In the genomic region with DNA sequence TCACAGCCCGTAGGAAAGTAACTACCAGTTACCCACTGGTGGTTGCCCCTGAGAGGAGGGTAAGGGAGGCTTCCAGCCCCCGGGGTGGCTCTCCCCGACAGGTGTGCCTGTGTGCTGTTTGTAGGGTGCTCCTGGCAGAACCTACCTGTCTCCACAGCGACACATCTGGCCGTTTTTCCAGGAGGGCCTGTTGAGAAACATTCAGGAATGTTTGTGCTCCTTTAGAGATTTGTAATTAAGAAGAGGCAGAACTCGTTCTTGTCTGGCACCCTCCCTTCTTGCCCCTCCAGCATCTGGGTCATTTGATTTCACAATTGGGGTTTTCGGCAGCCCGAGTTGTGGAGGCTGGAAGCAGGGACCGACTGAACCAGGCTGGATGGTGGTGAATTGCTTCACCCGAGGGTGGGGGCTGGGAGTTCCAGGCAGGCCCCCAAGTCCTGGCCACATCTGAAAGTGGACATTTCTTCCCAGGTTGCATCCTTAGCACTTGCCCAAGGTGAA, we compare ENCODE assay signal across 12 cellular contexts.
DNase-seq lines count a peak whose midpoint lies in the region; FAIRE-seq and TF ChIP-seq lines count a peak whose summit lies in the region.
"Had no signal": no experiment of that assay in that cellular context is flagged by ENCODE, and none has a peak within 500 bp of the region (broad histone marks: within the 10 kb centered on the region; RNA-seq: fewer than 3 reads in every experiment).

No MANE protein-coding gene starts in this region.

- TF ChIP-seq POLR2A in suprapubic skin (IDR thresholded peaks at IDR 0.05) = no peak
- no peak for TF ChIP-seq POLR2A in GM12892 (IDR thresholded peaks at IDR 0.05; ENCODE audit: low read depth, low read length)

- peak overlapping the region; percentile 5 to 97 (median 84) for H3K27ac Mint-ChIP-seq in brain
- H3K27ac Mint-ChIP-seq: activated CD8-positive, alpha-beta memory T cell treated with anti-CD3 and anti-CD28 coated beads, Interleukin-2, amount 10 ng/mL, durations not matched to agents 7 days and 5 days had no signal

- WGBS in suprapubic skin = 18% methylated on average over 9 of the region's 10 CpGs

- H3K36me3 Mint-ChIP-seq in brain = no peaks in the 10 kb centered on the region
- H3K36me3 Mint-ChIP-seq: activated CD8-positive, alpha-beta memory T cell treated with anti-CD3 and anti-CD28 coated beads, Interleukin-2, amount 10 ng/mL, durations not matched to agents 7 days and 5 days had no signal

- H3K9me3 ChIP-seq in kidney (ENCODE audit: control insufficient read depth in 1 of 2, low read length in 2 of 2) (no peaks in the 10 kb centered on the region), suprapubic skin (no peaks in the 10 kb centered on the region)
- H3K9me3 ChIP-seq: neutrophil had no signal

- H3K27me3 Mint-ChIP-seq in brain = peaks cover 3% of the 10 kb centered on the region

- H3K4me3 ChIP-seq in kidney (ENCODE audit: low read length in 2 of 2) = no peak overlapping the region
- peak overlapping the region; percentile 0 for H3K4me3 ChIP-seq in suprapubic skin

- intact Hi-C loops in kidney (cut with DNase I) = no loop called here

- peak overlapping the region in 1 of 2 donors; percentile 67 for H3K27ac ChIP-seq in kidney (ENCODE audit: low read depth in 2 of 2, low read length in 2 of 2)
- peak overlapping the region; percentile 68 for H3K27ac ChIP-seq in suprapubic skin
- H3K27ac ChIP-seq: neutrophil had no signal

- FAIRE-seq in kidney (lab: Jason Lieb, UNC) (no peak), GM12892 (lab: Jason Lieb, UNC) (no peak)
- FAIRE-seq: A204.1 had no signal

- peaks cover 25% of the 10 kb centered on the region for H3K4me1 Mint-ChIP-seq in brain
- H3K4me1 Mint-ChIP-seq: activated CD8-positive, alpha-beta memory T cell treated with anti-CD3 and anti-CD28 coated beads, Interleukin-2, amount 10 ng/mL, durations not matched to agents 7 days and 5 days had no signal

- no peaks in the 10 kb centered on the region for H3K9me3 Mint-ChIP-seq in brain

- H3K27me3 ChIP-seq in suprapubic skin = peaks cover 1% of the 10 kb centered on the region
- H3K27me3 ChIP-seq: neutrophil had no signal

- DNase-seq in NCI-H1092 treated with DMSO at 0.1 percent for 48 hours (lab: John Stamatoyannopoulos, UW) = peak; percentile 2
- no peak for DNase-seq in NCI-H1092 (lab: John Stamatoyannopoulos, UW)
- DNase-seq in kidney = peak; percentile 81
- peak in 1 of 2 donors; percentile 74 for DNase-seq in suprapubic skin (ENCODE audit: low spot score in 2 of 2)
- no peak for DNase-seq in NCI-H1105 (lab: John Stamatoyannopoulos, UW)
- DNase-seq in GM13977 (ENCODE audit: low spot score) = no peak
- no peak for DNase-seq in GM12892 (ENCODE audit: insufficient read length)
- DNase-seq: activated CD8-positive, alpha-beta memory T cell treated with anti-CD3 and anti-CD28 coated beads, Interleukin-2, amount 10 ng/mL, durations not matched to agents 7 days and 5 days; effector CD4-positive, alpha-beta T cell had no signal

- H3K9ac ChIP-seq in kidney (ENCODE audit: low read length in 2 of 2) = no peak overlapping the region

- TF ChIP-seq CTCF in brain (conservative IDR thresholded peaks at IDR 0.05) (no peak), kidney (IDR thresholded peaks at IDR 0.05; ENCODE audit: borderline replicate concordance, extremely low read depth, insufficient read depth) (peak; percentile 24), suprapubic skin (IDR thresholded peaks at IDR 0.05) (peak in 1 of 2 donors; percentile 44), GM13977 (IDR thresholded peaks at IDR 0.05; ENCODE audit: extremely low read depth, insufficient read depth, missing control alignments) (no peak)

- H3K4me1 ChIP-seq in kidney (ENCODE audit: control insufficient read depth in 1 of 2, insufficient read depth in 1 of 2, low read depth in 1 of 2, low read length in 2 of 2) (peaks cover 22 to 30% of the 10 kb centered on the region in 2 donors), suprapubic skin (peaks cover 32% of the 10 kb centered on the region)

- H3K36me3 ChIP-seq in kidney (ENCODE audit: control insufficient read depth in 1 of 2, insufficient read depth in 2 of 2, low read length in 2 of 2) (no peaks in the 10 kb centered on the region), suprapubic skin (no peaks in the 10 kb centered on the region)
- H3K36me3 ChIP-seq: neutrophil had no signal

- peak overlapping the region in 2 of 5 experiments; percentile 45 to 61 for H3K4me3 Mint-ChIP-seq in brain
- H3K4me3 Mint-ChIP-seq: activated CD8-positive, alpha-beta memory T cell treated with anti-CD3 and anti-CD28 coated beads, Interleukin-2, amount 10 ng/mL, durations not matched to agents 7 days and 5 days had no signal

- no peak for TF ChIP-seq EP300 in suprapubic skin (IDR thresholded peaks at IDR 0.05)

- in situ Hi-C loops in GM13977 (cut with MboI; ENCODE audit: low pct_unique_long_range_greater_than_20kb, low sequenced_read_pairs, unreplicated experiment) = no loop called here

Comparison
In these comparisons a context has a peak if more than half of its experiments do, and no peak if none do; other contexts are left out.
1. DNase-seq: peak in NCI-H1092 treated with DMSO at 0.1 percent for 48 hours (single experiment) and kidney (single experiment); none in NCI-H1092 (single experiment), NCI-H1105 (single experiment), GM13977 (single experiment) and GM12892 (single experiment).